Comparison of ENCODE assay signal across 1 cellular context in the genomic region with DNA sequence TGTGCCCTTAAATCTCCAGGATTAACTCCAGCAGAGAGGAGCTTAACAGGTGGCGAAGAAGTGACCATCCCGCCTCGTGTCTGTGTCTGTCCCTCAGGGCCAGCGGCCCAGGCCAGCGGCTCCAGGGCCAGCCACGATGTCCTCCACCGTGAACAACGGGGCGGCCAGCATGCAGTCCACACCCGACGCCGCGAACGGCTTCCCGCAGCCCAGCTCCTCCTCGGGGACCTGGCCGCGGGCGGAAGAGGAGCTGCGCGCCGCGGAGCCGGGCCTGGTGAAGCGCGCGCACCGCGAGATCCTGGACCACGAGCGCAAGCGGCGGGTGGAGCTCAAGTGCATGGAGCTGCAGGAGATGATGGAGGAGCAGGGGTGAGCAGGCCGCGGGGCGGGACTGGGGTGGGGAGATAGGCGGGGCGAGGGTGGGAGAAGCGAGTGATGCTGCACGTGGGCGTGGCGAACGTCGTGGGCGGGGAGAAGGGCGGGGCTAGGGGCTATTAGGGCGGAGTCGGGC.
A peak's percentile ranks its signal among the peaks of the same experiment; 100 is the strongest.
TF ChIP-seq lines count a peak whose summit lies in the region.

No MANE protein-coding gene starts in this region.

TF ChIP-seq in SK-N-SH, 30 proteins besides CTCF, POLR2A, EP300 and RAD21 (continued from another document):
- no peak for TF ChIP-seq TEAD4 (IDR thresholded peaks at IDR 0.05; ENCODE audit: borderline replicate concordance, insufficient read depth)
- TF ChIP-seq MAX (IDR thresholded peaks at IDR 0.05; ENCODE audit: low read depth): peak; percentile 63; the same call in 1 of the 2 replicates
- TF ChIP-seq NRF1 (IDR thresholded peaks at IDR 0.05; ENCODE audit: low read depth, low read length): peak; percentile 50; the same call in 1 of the 2 replicates
- no peak for TF ChIP-seq FOSL2 (IDR thresholded peaks at IDR 0.05; ENCODE audit: borderline replicate concordance, low read depth)
- TF ChIP-seq MXI1 (IDR thresholded peaks at IDR 0.05; ENCODE audit: low read depth, low read length): peak; percentile 59; the same call in 1 of the 2 replicates
